ENCODE assay signal across 2 cellular contexts in the genomic region with DNA sequence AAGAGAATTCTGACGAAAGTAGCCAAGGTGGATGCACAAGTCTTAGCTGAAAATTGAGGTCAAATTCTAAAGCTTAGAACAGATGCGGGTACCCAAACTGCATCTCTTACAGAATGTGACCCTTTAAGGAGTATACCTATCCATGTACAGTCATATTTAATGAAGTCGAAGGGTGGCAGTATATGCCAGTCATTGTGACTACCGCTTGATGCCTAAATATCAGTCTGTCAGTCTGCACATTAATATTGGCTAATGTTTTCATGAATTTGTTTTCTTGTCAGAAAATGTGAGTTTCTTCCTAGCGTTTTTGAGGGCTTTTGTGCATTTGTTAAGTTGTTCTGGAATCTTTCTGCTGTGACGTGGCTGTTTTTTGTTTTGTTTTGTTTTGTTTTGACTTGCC.
TF ChIP-seq lines count a peak whose summit lies in the region.

No MANE protein-coding gene starts in this region.

TF ChIP-seq in SK-N-SH, 30 proteins besides CTCF, POLR2A, EP300 and RAD21 (continued from another document):
- TF ChIP-seq, protein P1, sequence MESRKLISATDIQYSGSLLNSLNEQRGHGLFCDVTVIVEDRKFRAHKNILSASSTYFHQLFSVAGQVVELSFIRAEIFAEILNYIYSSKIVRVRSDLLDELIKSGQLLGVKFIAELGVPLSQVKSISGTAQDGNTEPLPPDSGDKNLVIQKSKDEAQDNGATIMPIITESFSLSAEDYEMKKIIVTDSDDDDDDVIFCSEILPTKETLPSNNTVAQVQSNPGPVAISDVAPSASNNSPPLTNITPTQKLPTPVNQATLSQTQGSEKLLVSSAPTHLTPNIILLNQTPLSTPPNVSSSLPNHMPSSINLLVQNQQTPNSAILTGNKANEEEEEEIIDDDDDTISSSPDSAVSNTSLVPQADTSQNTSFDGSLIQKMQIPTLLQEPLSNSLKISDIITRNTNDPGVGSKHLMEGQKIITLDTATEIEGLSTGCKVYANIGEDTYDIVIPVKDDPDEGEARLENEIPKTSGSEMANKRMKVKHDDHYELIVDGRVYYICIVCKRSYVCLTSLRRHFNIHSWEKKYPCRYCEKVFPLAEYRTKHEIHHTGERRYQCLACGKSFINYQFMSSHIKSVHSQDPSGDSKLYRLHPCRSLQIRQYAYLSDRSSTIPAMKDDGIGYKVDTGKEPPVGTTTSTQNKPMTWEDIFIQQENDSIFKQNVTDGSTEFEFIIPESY (IDR thresholded peaks at IDR 0.05; ENCODE audit: borderline replicate concordance, low read depth) = no peak
- TF ChIP-seq SIN3A (IDR thresholded peaks at IDR 0.05; ENCODE audit: borderline replicate concordance, low read depth, low read length) (no peak), POLR2AphosphoS5 (IDR thresholded peaks at IDR 0.05; ENCODE audit: low read depth, low read length) (no peak), JUND (IDR thresholded peaks at IDR 0.05) (no peak), CHD2 (IDR thresholded peaks at IDR 0.05; ENCODE audit: low read length, partially characterized antibody) (no peak)
- TF ChIP-seq, protein P2, sequence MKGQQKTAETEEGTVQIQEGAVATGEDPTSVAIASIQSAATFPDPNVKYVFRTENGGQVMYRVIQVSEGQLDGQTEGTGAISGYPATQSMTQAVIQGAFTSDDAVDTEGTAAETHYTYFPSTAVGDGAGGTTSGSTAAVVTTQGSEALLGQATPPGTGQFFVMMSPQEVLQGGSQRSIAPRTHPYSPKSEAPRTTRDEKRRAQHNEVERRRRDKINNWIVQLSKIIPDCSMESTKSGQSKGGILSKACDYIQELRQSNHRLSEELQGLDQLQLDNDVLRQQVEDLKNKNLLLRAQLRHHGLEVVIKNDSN (IDR thresholded peaks at IDR 0.05; ENCODE audit: borderline replicate concordance, low read depth) = no peak
- TF ChIP-seq, protein P3, sequence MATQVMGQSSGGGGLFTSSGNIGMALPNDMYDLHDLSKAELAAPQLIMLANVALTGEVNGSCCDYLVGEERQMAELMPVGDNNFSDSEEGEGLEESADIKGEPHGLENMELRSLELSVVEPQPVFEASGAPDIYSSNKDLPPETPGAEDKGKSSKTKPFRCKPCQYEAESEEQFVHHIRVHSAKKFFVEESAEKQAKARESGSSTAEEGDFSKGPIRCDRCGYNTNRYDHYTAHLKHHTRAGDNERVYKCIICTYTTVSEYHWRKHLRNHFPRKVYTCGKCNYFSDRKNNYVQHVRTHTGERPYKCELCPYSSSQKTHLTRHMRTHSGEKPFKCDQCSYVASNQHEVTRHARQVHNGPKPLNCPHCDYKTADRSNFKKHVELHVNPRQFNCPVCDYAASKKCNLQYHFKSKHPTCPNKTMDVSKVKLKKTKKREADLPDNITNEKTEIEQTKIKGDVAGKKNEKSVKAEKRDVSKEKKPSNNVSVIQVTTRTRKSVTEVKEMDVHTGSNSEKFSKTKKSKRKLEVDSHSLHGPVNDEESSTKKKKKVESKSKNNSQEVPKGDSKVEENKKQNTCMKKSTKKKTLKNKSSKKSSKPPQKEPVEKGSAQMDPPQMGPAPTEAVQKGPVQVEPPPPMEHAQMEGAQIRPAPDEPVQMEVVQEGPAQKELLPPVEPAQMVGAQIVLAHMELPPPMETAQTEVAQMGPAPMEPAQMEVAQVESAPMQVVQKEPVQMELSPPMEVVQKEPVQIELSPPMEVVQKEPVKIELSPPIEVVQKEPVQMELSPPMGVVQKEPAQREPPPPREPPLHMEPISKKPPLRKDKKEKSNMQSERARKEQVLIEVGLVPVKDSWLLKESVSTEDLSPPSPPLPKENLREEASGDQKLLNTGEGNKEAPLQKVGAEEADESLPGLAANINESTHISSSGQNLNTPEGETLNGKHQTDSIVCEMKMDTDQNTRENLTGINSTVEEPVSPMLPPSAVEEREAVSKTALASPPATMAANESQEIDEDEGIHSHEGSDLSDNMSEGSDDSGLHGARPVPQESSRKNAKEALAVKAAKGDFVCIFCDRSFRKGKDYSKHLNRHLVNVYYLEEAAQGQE (IDR thresholded peaks at IDR 0.05; ENCODE audit: low read depth, low read length) = no peak

TF ChIP-seq in SK-N-SH treated with all-trans-retinoic acid at 6 μM for 48 hours, 23 proteins besides CTCF, POLR2A, EP300 and RAD21 (continued from another document):
- TF ChIP-seq, protein P4, sequence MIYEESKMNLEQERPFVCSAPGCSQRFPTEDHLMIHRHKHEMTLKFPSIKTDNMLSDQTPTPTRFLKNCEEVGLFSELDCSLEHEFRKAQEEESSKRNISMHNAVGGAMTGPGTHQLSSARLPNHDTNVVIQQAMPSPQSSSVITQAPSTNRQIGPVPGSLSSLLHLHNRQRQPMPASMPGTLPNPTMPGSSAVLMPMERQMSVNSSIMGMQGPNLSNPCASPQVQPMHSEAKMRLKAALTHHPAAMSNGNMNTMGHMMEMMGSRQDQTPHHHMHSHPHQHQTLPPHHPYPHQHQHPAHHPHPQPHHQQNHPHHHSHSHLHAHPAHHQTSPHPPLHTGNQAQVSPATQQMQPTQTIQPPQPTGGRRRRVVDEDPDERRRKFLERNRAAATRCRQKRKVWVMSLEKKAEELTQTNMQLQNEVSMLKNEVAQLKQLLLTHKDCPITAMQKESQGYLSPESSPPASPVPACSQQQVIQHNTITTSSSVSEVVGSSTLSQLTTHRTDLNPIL (CRISPR knock-in tag; IDR thresholded peaks at IDR 0.05; ENCODE audit: low read depth) = no peak
- TF ChIP-seq ZNF8 (CRISPR knock-in tag; IDR thresholded peaks at IDR 0.05) = no peak
- TF ChIP-seq CSDC2 (CRISPR knock-in tag; IDR thresholded peaks at IDR 0.05) = no peak
- TF ChIP-seq TCF4 (CRISPR knock-in tag; IDR thresholded peaks at IDR 0.05; ENCODE audit: borderline replicate concordance) = no peak
- no peak for TF ChIP-seq ESRRG (CRISPR knock-in tag; IDR thresholded peaks at IDR 0.05)
- no peak for TF ChIP-seq ZFP3 (CRISPR knock-in tag; IDR thresholded peaks at IDR 0.05)
- TF ChIP-seq BACH2 (CRISPR knock-in tag; IDR thresholded peaks at IDR 0.05; ENCODE audit: borderline replicate concordance) = no peak
- TF ChIP-seq ZNF70 (CRISPR knock-in tag; IDR thresholded peaks at IDR 0.05) = no peak
- TF ChIP-seq, protein P5, sequence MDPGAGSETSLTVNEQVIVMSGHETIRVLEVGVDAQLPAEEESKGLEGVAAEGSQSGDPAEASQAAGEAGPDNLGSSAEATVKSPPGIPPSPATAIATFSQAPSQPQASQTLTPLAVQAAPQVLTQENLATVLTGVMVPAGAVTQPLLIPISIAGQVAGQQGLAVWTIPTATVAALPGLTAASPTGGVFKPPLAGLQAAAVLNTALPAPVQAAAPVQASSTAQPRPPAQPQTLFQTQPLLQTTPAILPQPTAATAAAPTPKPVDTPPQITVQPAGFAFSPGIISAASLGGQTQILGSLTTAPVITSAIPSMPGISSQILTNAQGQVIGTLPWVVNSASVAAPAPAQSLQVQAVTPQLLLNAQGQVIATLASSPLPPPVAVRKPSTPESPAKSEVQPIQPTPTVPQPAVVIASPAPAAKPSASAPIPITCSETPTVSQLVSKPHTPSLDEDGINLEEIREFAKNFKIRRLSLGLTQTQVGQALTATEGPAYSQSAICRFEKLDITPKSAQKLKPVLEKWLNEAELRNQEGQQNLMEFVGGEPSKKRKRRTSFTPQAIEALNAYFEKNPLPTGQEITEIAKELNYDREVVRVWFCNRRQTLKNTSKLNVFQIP (CRISPR knock-in tag; IDR thresholded peaks at IDR 0.05; ENCODE audit: borderline replicate concordance, low read depth) = no peak
- no peak for TF ChIP-seq ZFP30 (CRISPR knock-in tag; IDR thresholded peaks at IDR 0.05)
- TF ChIP-seq SNAI2 (CRISPR knock-in tag; IDR thresholded peaks at IDR 0.05) = no peak
- no peak for TF ChIP-seq TOX (CRISPR knock-in tag; IDR thresholded peaks at IDR 0.05; ENCODE audit: borderline replicate concordance)
- no peak for TF ChIP-seq ZNF565 (CRISPR knock-in tag; conservative IDR thresholded peaks at IDR 0.05; ENCODE audit: low read depth)
- no peak for TF ChIP-seq PPARA (CRISPR knock-in tag; IDR thresholded peaks at IDR 0.05; ENCODE audit: borderline replicate concordance)
- TF ChIP-seq GLIS3 (CRISPR knock-in tag; IDR thresholded peaks at IDR 0.05) = no peak
- TF ChIP-seq, protein P6, sequence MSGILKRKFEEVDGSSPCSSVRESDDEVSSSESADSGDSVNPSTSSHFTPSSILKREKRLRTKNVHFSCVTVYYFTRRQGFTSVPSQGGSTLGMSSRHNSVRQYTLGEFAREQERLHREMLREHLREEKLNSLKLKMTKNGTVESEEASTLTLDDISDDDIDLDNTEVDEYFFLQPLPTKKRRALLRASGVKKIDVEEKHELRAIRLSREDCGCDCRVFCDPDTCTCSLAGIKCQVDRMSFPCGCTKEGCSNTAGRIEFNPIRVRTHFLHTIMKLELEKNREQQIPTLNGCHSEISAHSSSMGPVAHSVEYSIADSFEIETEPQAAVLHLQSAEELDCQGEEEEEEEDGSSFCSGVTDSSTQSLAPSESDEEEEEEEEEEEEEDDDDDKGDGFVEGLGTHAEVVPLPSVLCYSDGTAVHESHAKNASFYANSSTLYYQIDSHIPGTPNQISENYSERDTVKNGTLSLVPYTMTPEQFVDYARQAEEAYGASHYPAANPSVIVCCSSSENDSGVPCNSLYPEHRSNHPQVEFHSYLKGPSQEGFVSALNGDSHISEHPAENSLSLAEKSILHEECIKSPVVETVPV (CRISPR knock-in tag; IDR thresholded peaks at IDR 0.05) = no peak
- TF ChIP-seq, protein P7, sequence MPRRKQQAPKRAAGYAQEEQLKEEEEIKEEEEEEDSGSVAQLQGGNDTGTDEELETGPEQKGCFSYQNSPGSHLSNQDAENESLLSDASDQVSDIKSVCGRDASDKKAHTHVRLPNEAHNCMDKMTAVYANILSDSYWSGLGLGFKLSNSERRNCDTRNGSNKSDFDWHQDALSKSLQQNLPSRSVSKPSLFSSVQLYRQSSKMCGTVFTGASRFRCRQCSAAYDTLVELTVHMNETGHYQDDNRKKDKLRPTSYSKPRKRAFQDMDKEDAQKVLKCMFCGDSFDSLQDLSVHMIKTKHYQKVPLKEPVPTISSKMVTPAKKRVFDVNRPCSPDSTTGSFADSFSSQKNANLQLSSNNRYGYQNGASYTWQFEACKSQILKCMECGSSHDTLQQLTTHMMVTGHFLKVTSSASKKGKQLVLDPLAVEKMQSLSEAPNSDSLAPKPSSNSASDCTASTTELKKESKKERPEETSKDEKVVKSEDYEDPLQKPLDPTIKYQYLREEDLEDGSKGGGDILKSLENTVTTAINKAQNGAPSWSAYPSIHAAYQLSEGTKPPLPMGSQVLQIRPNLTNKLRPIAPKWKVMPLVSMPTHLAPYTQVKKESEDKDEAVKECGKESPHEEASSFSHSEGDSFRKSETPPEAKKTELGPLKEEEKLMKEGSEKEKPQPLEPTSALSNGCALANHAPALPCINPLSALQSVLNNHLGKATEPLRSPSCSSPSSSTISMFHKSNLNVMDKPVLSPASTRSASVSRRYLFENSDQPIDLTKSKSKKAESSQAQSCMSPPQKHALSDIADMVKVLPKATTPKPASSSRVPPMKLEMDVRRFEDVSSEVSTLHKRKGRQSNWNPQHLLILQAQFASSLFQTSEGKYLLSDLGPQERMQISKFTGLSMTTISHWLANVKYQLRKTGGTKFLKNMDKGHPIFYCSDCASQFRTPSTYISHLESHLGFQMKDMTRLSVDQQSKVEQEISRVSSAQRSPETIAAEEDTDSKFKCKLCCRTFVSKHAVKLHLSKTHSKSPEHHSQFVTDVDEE (CRISPR knock-in tag; IDR thresholded peaks at IDR 0.05) = no peak
